ENCODE assay signal across 12 cellular contexts in the genomic region with DNA sequence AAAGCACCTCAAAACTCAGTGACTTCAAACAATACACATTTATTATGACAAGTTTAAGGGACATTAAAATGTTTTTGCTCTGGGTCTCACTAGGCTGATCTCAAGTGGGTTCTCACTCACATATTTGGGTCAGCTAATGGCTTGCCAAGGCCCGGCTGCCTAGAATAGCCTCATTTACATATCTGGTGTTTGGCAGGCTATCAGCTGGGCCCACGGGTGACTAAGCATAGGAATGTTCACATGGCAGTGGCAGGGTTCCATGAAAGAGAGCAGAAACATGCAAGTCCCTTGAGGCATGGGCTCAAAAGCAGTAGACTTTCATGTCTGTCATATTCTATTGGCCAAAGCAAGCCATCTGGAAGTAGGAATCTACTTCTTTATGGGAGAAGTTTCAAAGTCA.
DNase-seq lines count a peak whose midpoint lies in the region; ATAC-seq and TF ChIP-seq lines count a peak whose summit lies in the region.
"Had no signal": no experiment of that assay in that cellular context is flagged by ENCODE, and none has a peak within 500 bp of the region (broad histone marks: within the 10 kb centered on the region; RNA-seq: fewer than 3 reads in every experiment).

No MANE protein-coding gene starts in this region.

- H3K27me3 Mint-ChIP-seq in WTC11 (ENCODE audit: low read depth), result no peaks in the 10 kb centered on the region

- POLR2A ChIA-PET in WTC11 (lab: Charles Lee), result no interaction called here

- H3K9me3 Mint-ChIP-seq in WTC11, result peaks cover 4% of the 10 kb centered on the region

- no peak for TF ChIP-seq CTCF in WTC11 (IDR thresholded peaks at IDR 0.05)

- peaks cover 4% of the 10 kb centered on the region for H3K36me3 Mint-ChIP-seq in WTC11

- CTCF ChIA-PET in WTC11 (lab: Charles Lee), result no interaction called here

- intact Hi-C loops in posterior vena cava (cut with DNase I), result no loop called here

- no peak; the same call in 1 of the 2 replicates for ATAC-seq in WTC11
- no peak for ATAC-seq in HG02642 (IDR thresholded peaks at IDR 0.05; ENCODE audit: poor library complexity, unreplicated experiment)

- no peak overlapping the region for H3K27ac Mint-ChIP-seq in WTC11

- H3K4me1 Mint-ChIP-seq in WTC11, result peaks cover 3% of the 10 kb centered on the region; the same call in 1 of the 2 replicates

- DNase-seq in ELF-1 (ENCODE audit: low read depth, low spot score) (peak; percentile 8), WTC11 (ENCODE audit: low spot score) (peak; percentile 11), glomerular visceral epithelial cell (ENCODE audit: extremely low spot score) (peak; percentile 66), posterior vena cava (ENCODE audit: low spot score) (peak; percentile 82), HT-29 (ENCODE audit: low spot score) (no peak), NCI-H128 (lab: John Stamatoyannopoulos, UW; ENCODE audit: unreplicated experiment) (no peak), ecto neural progenitor cell (ENCODE audit: low spot score) (no peak)
- DNase-seq: activated gamma-delta T cell treated with Interleukin-2 at 50 U/mL for 16 hours; NK-92 treated with Interleukin-12 subunit alpha and Interleukin-12 subunit beta, amount 100 ng/mL, for 24 hours; stimulated activated CD4-positive, alpha-beta T cell treated with anti-CD3 and anti-CD28 coated beads, Interleukin-2, amount 100 ng/mL, for 24 hours; transverse colon had no signal

- H3K4me3 Mint-ChIP-seq in WTC11, result no peak overlapping the region

TF ChIP-seq in WTC11, 78 proteins besides CTCF, POLR2A, EP300 and RAD21:
- TF ChIP-seq ZNF232 (CRISPR knock-in tag; IDR thresholded peaks at IDR 0.05) (no peak), NFATC4 (CRISPR knock-in tag; IDR thresholded peaks at IDR 0.05) (no peak), ZBTB43 (CRISPR knock-in tag; IDR thresholded peaks at IDR 0.05) (no peak), ZSCAN18 (CRISPR knock-in tag; IDR thresholded peaks at IDR 0.05) (no peak), CREM (CRISPR knock-in tag; IDR thresholded peaks at IDR 0.05) (no peak), NFYB (CRISPR knock-in tag; conservative IDR thresholded peaks at IDR 0.05; ENCODE audit: low read depth) (no peak), GRHL2 (CRISPR knock-in tag; IDR thresholded peaks at IDR 0.05; ENCODE audit: insufficient replicate concordance, severe bottlenecking) (no peak), HMGA2 (CRISPR knock-in tag; IDR thresholded peaks at IDR 0.05) (no peak), MAX (CRISPR knock-in tag; IDR thresholded peaks at IDR 0.05) (no peak), JAZF1 (CRISPR knock-in tag; IDR thresholded peaks at IDR 0.05) (no peak), E2F1 (CRISPR knock-in tag; IDR thresholded peaks at IDR 0.05) (no peak), MXD4 (CRISPR knock-in tag; IDR thresholded peaks at IDR 0.05; ENCODE audit: borderline replicate concordance) (no peak), ESRRA (CRISPR knock-in tag; IDR thresholded peaks at IDR 0.05; ENCODE audit: borderline replicate concordance) (no peak), E2F4 (CRISPR knock-in tag; IDR thresholded peaks at IDR 0.05; ENCODE audit: borderline replicate concordance, low read depth) (no peak), ELF4 (CRISPR knock-in tag; IDR thresholded peaks at IDR 0.05; ENCODE audit: low read depth) (no peak), IRF2 (CRISPR knock-in tag; IDR thresholded peaks at IDR 0.05; ENCODE audit: borderline replicate concordance, low read depth) (no peak)
- TF ChIP-seq, protein P1, sequence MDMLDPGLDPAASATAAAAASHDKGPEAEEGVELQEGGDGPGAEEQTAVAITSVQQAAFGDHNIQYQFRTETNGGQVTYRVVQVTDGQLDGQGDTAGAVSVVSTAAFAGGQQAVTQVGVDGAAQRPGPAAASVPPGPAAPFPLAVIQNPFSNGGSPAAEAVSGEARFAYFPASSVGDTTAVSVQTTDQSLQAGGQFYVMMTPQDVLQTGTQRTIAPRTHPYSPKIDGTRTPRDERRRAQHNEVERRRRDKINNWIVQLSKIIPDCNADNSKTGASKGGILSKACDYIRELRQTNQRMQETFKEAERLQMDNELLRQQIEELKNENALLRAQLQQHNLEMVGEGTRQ (CRISPR knock-in tag; IDR thresholded peaks at IDR 0.05), result no peak
- TF ChIP-seq, protein P2, sequence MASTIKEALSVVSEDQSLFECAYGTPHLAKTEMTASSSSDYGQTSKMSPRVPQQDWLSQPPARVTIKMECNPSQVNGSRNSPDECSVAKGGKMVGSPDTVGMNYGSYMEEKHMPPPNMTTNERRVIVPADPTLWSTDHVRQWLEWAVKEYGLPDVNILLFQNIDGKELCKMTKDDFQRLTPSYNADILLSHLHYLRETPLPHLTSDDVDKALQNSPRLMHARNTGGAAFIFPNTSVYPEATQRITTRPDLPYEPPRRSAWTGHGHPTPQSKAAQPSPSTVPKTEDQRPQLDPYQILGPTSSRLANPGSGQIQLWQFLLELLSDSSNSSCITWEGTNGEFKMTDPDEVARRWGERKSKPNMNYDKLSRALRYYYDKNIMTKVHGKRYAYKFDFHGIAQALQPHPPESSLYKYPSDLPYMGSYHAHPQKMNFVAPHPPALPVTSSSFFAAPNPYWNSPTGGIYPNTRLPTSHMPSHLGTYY (CRISPR knock-in tag; IDR thresholded peaks at IDR 0.05), result no peak
TF ChIP-seq in WTC11: peak in this region for 0.

Comparison
In these comparisons a context has a peak if more than half of its experiments do, and no peak if none do; other contexts are left out.
1. DNase-seq: peak in ELF-1 (single experiment), WTC11 (single experiment), glomerular visceral epithelial cell (single experiment) and posterior vena cava (single experiment); none in HT-29 (single experiment), NCI-H128 (single experiment) and ecto neural progenitor cell (single experiment).